ENCODE assay signal across 6 cellular contexts in genomic region chr17:18315498-18316360, GRCh38. TPM values are rescaled to one million over a fixed set of nuclear protein-coding genes. Genes with fewer than 3 reads are reported as not detected.
DNase-seq lines count a peak whose midpoint lies in the region; ATAC-seq, FAIRE-seq and TF ChIP-seq lines count a peak whose summit lies in the region.

No MANE protein-coding gene starts in this region.

- intact Hi-C loops in activated CD4-positive, alpha-beta memory T cell treated with anti-CD3 and anti-CD28 coated beads for 36 hours (cut with micrococcal nuclease), result loop anchor here (1.0 to 10.0 kb wide), 6 partner anchors 48 to 469 kb away; partner anchors contain the start of genes ALKBH5, ATPAF2, GID4 and LLGL1
- intact Hi-C loops in HepG2 (cut with micrococcal nuclease; ENCODE audit: unreplicated experiment), result loop anchor here (5.0 to 10.0 kb wide), 2 partner anchors 49 to 58 kb away; partner anchors contain the start of genes FLII and SHMT1

- peaks cover 26% of the 10 kb centered on the region for H3K36me3 Mint-ChIP-seq in activated CD4-positive, alpha-beta memory T cell treated with anti-CD3 and anti-CD28 coated beads for 36 hours

- H3K4me3 Mint-ChIP-seq in activated CD4-positive, alpha-beta memory T cell treated with anti-CD3 and anti-CD28 coated beads for 36 hours, result peak overlapping the region; percentile 95

- H3K4me1 Mint-ChIP-seq in activated CD4-positive, alpha-beta memory T cell treated with anti-CD3 and anti-CD28 coated beads for 36 hours (ENCODE audit: low read depth), result peaks cover 76% of the 10 kb centered on the region

- H3K4me3 ChIP-seq in HepG2 (replicated peaks in 1 of 3; ENCODE audit: insufficient read depth in 1 of 3, low read depth in 2 of 3, low read length in 3 of 3), result peak overlapping the region; percentile 71 to 91 (median 80)

- ATAC-seq in HG02852 (IDR thresholded peaks at IDR 0.05; ENCODE audit: unreplicated experiment) (peak; percentile 2), HepG2 (no peak), HG03571 (IDR thresholded peaks at IDR 0.05; ENCODE audit: unreplicated experiment) (no peak)

- peaks cover 90% of the 10 kb centered on the region for H3K79me2 ChIP-seq in HepG2 (ENCODE audit: insufficient read depth, low read length)

- peak overlapping the region; percentile 88 for H3K27ac ChIP-seq in HepG2 (ENCODE audit: extremely low read length, insufficient read depth, low read length)

- CTCF ChIA-PET in activated CD4-positive, alpha-beta memory T cell treated with anti-CD3 and anti-CD28 coated beads for 36 hours (lab: Charles Lee), result interaction anchor here (1.0 kb wide), 2 partner anchors 68 to 80 kb away, joined by 3 to 4 read pairs; no protein-coding TSS in a partner anchor
- CTCF ChIA-PET in HepG2 (lab: Yijun Ruan, JAX; ENCODE audit: low intra/inter-chr PET ratio, low total read pairs), result no interaction called here

- H3K9me3 ChIP-seq in HepG2 (ENCODE audit: low read length), result no peaks in the 10 kb centered on the region

- no peaks in the 10 kb centered on the region; a peak in 1 of 5 replicates for H3K27me3 ChIP-seq in HepG2 (ENCODE audit: control insufficient read depth in 1 of 2, insufficient read depth in 2 of 2, low read length in 2 of 2)

- peaks cover 17% of the 10 kb centered on the region for H4K20me1 ChIP-seq in HepG2 (ENCODE audit: insufficient read depth, low read length)

- H3K36me3 ChIP-seq in HepG2 (replicated peaks in 1 of 2; ENCODE audit: control insufficient read depth in 1 of 2, insufficient read depth in 2 of 2, low read length in 2 of 2), result peaks cover 4 to 20% of the 10 kb centered on the region in 2 experiments; a peak in 4 of 5 replicates

- no peak for DNase-seq in activated CD4-positive, alpha-beta memory T cell treated with anti-CD3 and anti-CD28 coated beads for 36 hours
- no peak for DNase-seq in HepG2 (ENCODE audit: low spot score)
- no peak for DNase-seq in AG08396 (ENCODE audit: low spot score)
- DNase-seq in pons (ENCODE audit: low spot score), result no peak

- POLR2A ChIA-PET in activated CD4-positive, alpha-beta memory T cell treated with anti-CD3 and anti-CD28 coated beads for 36 hours (lab: Charles Lee), result no interaction called here
- POLR2A ChIA-PET in HepG2 (lab: Yijun Ruan, JAX), result interaction anchor here (1.0 to 1.6 kb wide), 2 partner anchors 55 to 91 kb away, joined by 5 to 7 read pairs; partner anchors contain the start of genes LLGL1 and MIEF2

- WGBS in HepG2 (ENCODE audit: low lambda C conversion rate), result 20% methylated on average over 28 of the region's 37 CpGs

- TF ChIP-seq RAD21 in HepG2 (CRISPR knock-in tag; IDR thresholded peaks at IDR 0.05), result no peak

- in situ Hi-C loops in HepG2 (cut with HindIII; ENCODE audit: extremely low pct_ligation_motif_present, low pct_unique_long_range_greater_than_20kb), result no loop called here

- TF ChIP-seq EP300 in HepG2 (IDR thresholded peaks at IDR 0.05; ENCODE audit: low read depth in 2 of 2, low read length in 2 of 2), result no peak
- TF ChIP-seq EP300 in HepG2 (CRISPR knock-in tag; IDR thresholded peaks at IDR 0.05; ENCODE audit: borderline replicate concordance), result no peak

- no peaks in the 10 kb centered on the region for H3K27me3 Mint-ChIP-seq in activated CD4-positive, alpha-beta memory T cell treated with anti-CD3 and anti-CD28 coated beads for 36 hours

- TSS peak; percentile 67 for BruUV-seq in HepG2 (replicated peaks; lab: Mats Ljungman, UMichigan)

- H3K9ac ChIP-seq in HepG2 (ENCODE audit: insufficient read depth, low read depth, low read length), result peak overlapping the region; percentile 90

- TF ChIP-seq POLR2A in HepG2 (IDR thresholded peaks at IDR 0.05; ENCODE audit: insufficient read depth in 1 of 2, low read depth in 2 of 2, low read length in 2 of 2), result no peak

- peaks cover 72% of the 10 kb centered on the region for H3K4me1 ChIP-seq in HepG2 (ENCODE audit: insufficient read depth, low read length)

- H2AFZ ChIP-seq in HepG2 (ENCODE audit: low read length), result no peak overlapping the region

- TF ChIP-seq CTCF in HepG2 (CRISPR knock-in tag; IDR thresholded peaks at IDR 0.05), result no peak

- H3K27ac Mint-ChIP-seq in activated CD4-positive, alpha-beta memory T cell treated with anti-CD3 and anti-CD28 coated beads for 36 hours, result peak overlapping the region; percentile 98

- no peak for FAIRE-seq in HepG2 (lab: Jason Lieb, UNC)

- H3K9me3 Mint-ChIP-seq in activated CD4-positive, alpha-beta memory T cell treated with anti-CD3 and anti-CD28 coated beads for 36 hours, result no peaks in the 10 kb centered on the region

- H3K4me2 ChIP-seq in HepG2 (ENCODE audit: low read depth, low read length), result peak overlapping the region; percentile 92

RNA-seq across cellular contexts. Expression of gene SMCR8, which starts 0.6 kb away (rescaled TPM):
- 10 to 100 TPM; 11.1 to 11.3 TPM for total RNA-seq in activated CD4-positive, alpha-beta memory T cell treated with anti-CD3 and anti-CD28 coated beads for 36 hours
- total RNA-seq in HepG2 (2016; rRNA removed; fragmentation: Illumina TruSeq; extraction: Trizol), result 11.8 and 16.6 TPM in 2 replicates
- 1.3 and 1.4 TPM in 2 replicates for total RNA-seq in HepG2 (2016; cell fraction: cytosol; rRNA removed; fragmentation: Illumina TruSeq; extraction: Trizol; ENCODE audit: low read depth)
- 11.9 and 13.2 TPM in 2 replicates for total RNA-seq in HepG2 (2016; cell fraction: insoluble cytoplasmic fraction; rRNA removed; fragmentation: Illumina TruSeq; extraction: Trizol)
- total RNA-seq in HepG2 (2016; cell fraction: membrane; rRNA removed; fragmentation: Illumina TruSeq; extraction: Trizol), result 6.2 and 6.5 TPM in 2 replicates
- total RNA-seq in HepG2 (2016; cell fraction: nucleus; rRNA removed; fragmentation: Illumina TruSeq; extraction: Trizol), result 11.0 and 13.5 TPM in 2 replicates
- polyA plus RNA-seq in HepG2 (2011; rRNA removed), result 7.6 and 7.7 TPM in 2 replicates
- 5.1 and 5.4 TPM in 2 replicates for polyA plus RNA-seq in HepG2 (2011; cell fraction: cytosol; rRNA removed)
- 12.3 and 12.5 TPM in 2 replicates for polyA plus RNA-seq in HepG2 (2011; cell fraction: nucleus; rRNA removed)
- polyA plus RNA-seq in HepG2 (2012), result 7.5 and 8.8 TPM in 2 replicates
- polyA plus RNA-seq in HepG2 (2016; cell fraction: cytosol; fragmentation: Illumina TruSeq; extraction: Trizol; ENCODE audit: low read depth), result 0.59 and 0.60 TPM in 2 replicates
- 7.3 and 9.5 TPM in 2 replicates for polyA plus RNA-seq in HepG2 (2016; cell fraction: insoluble cytoplasmic fraction; fragmentation: Illumina TruSeq; extraction: Trizol; ENCODE audit: low read depth)
- polyA plus RNA-seq in HepG2 (2016; cell fraction: membrane; fragmentation: Illumina TruSeq; extraction: Trizol; ENCODE audit: low read depth), result 1.6 and 1.8 TPM in 2 replicates
- polyA plus RNA-seq in HepG2 (2016; cell fraction: nucleus; fragmentation: Illumina TruSeq; extraction: Trizol; ENCODE audit: insufficient read depth, low read depth), result 14.1 and 15.0 TPM in 2 replicates
- 14.3 and 17.2 TPM in 2 replicates for polyA minus RNA-seq in HepG2 (2011; rRNA and poly(A)+ RNA removed; ENCODE audit: low replicate concordance)
- polyA minus RNA-seq in HepG2 (2011; cell fraction: cytosol; rRNA and poly(A)+ RNA removed), result 7.2 and 9.1 TPM in 2 replicates
- 17.6 and 19.5 TPM in 2 replicates for polyA minus RNA-seq in HepG2 (2011; cell fraction: nucleus; rRNA and poly(A)+ RNA removed)

RNA-seq across cellular contexts. Expression of gene TOP3A, which starts 0.9 kb away (rescaled TPM):
- total RNA-seq in activated CD4-positive, alpha-beta memory T cell treated with anti-CD3 and anti-CD28 coated beads for 36 hours, result 10 to 100 TPM; 52.4 to 53.0 TPM
- 30.7 and 36.8 TPM in 2 replicates for total RNA-seq in HepG2 (2016; rRNA removed; fragmentation: Illumina TruSeq; extraction: Trizol)
- total RNA-seq in HepG2 (2016; cell fraction: cytosol; rRNA removed; fragmentation: Illumina TruSeq; extraction: Trizol; ENCODE audit: low read depth), result 13.1 and 14.9 TPM in 2 replicates
- 27.4 and 35.0 TPM in 2 replicates for total RNA-seq in HepG2 (2016; cell fraction: insoluble cytoplasmic fraction; rRNA removed; fragmentation: Illumina TruSeq; extraction: Trizol)
- total RNA-seq in HepG2 (2016; cell fraction: membrane; rRNA removed; fragmentation: Illumina TruSeq; extraction: Trizol), result 17.3 and 17.9 TPM in 2 replicates
- total RNA-seq in HepG2 (2016; cell fraction: nucleus; rRNA removed; fragmentation: Illumina TruSeq; extraction: Trizol), result 42.4 and 45.8 TPM in 2 replicates
- polyA plus RNA-seq in HepG2 (2011; rRNA removed), result 15.4 and 16.9 TPM in 2 replicates
- 9.1 and 10.4 TPM in 2 replicates for polyA plus RNA-seq in HepG2 (2011; cell fraction: cytosol; rRNA removed)
- 19.7 and 20.7 TPM in 2 replicates for polyA plus RNA-seq in HepG2 (2011; cell fraction: nucleus; rRNA removed)
- polyA plus RNA-seq in HepG2 (2012), result 15.1 and 17.3 TPM in 2 replicates
- 2.3 and 2.6 TPM in 2 replicates for polyA plus RNA-seq in HepG2 (2016; cell fraction: cytosol; fragmentation: Illumina TruSeq; extraction: Trizol; ENCODE audit: low read depth)
- polyA plus RNA-seq in HepG2 (2016; cell fraction: insoluble cytoplasmic fraction; fragmentation: Illumina TruSeq; extraction: Trizol; ENCODE audit: low read depth), result 21.2 and 22.7 TPM in 2 replicates
- 6.3 and 6.6 TPM in 2 replicates for polyA plus RNA-seq in HepG2 (2016; cell fraction: membrane; fragmentation: Illumina TruSeq; extraction: Trizol; ENCODE audit: low read depth)
- polyA plus RNA-seq in HepG2 (2016; cell fraction: nucleus; fragmentation: Illumina TruSeq; extraction: Trizol; ENCODE audit: insufficient read depth, low read depth), result 55.0 and 64.3 TPM in 2 replicates
- polyA minus RNA-seq in HepG2 (2011; rRNA and poly(A)+ RNA removed; ENCODE audit: low replicate concordance), result 49.6 and 93.1 TPM in 2 replicates
- polyA minus RNA-seq in HepG2 (2011; cell fraction: cytosol; rRNA and poly(A)+ RNA removed), result 17.6 TPM in 2 replicates
- 46.6 and 52.9 TPM in 2 replicates for polyA minus RNA-seq in HepG2 (2011; cell fraction: nucleus; rRNA and poly(A)+ RNA removed)

RNA-seq across cellular contexts. Expression of gene SHMT1, which starts 47.6 kb away (rescaled TPM):
- 10 to 100 TPM; 49.2 to 49.9 TPM for total RNA-seq in activated CD4-positive, alpha-beta memory T cell treated with anti-CD3 and anti-CD28 coated beads for 36 hours
- total RNA-seq in HepG2 (2016; rRNA removed; fragmentation: Illumina TruSeq; extraction: Trizol), result 48.8 and 58.7 TPM in 2 replicates
- 11.1 and 11.2 TPM in 2 replicates for total RNA-seq in HepG2 (2016; cell fraction: cytosol; rRNA removed; fragmentation: Illumina TruSeq; extraction: Trizol; ENCODE audit: low read depth)
- 49.2 and 50.8 TPM in 2 replicates for total RNA-seq in HepG2 (2016; cell fraction: insoluble cytoplasmic fraction; rRNA removed; fragmentation: Illumina TruSeq; extraction: Trizol)
- 17.5 and 20.3 TPM in 2 replicates for total RNA-seq in HepG2 (2016; cell fraction: membrane; rRNA removed; fragmentation: Illumina TruSeq; extraction: Trizol)
- 31.7 and 35.9 TPM in 2 replicates for total RNA-seq in HepG2 (2016; cell fraction: nucleus; rRNA removed; fragmentation: Illumina TruSeq; extraction: Trizol)
- polyA plus RNA-seq in HepG2 (2011; rRNA removed), result 19.0 and 21.3 TPM in 2 replicates
- polyA plus RNA-seq in HepG2 (2011; cell fraction: cytosol; rRNA removed), result 16.7 and 24.0 TPM in 2 replicates
- 24.0 and 28.6 TPM in 2 replicates for polyA plus RNA-seq in HepG2 (2011; cell fraction: nucleus; rRNA removed)
- polyA plus RNA-seq in HepG2 (2012), result 12.2 and 16.3 TPM in 2 replicates
- polyA plus RNA-seq in HepG2 (2016; cell fraction: cytosol; fragmentation: Illumina TruSeq; extraction: Trizol; ENCODE audit: low read depth), result 6.9 TPM in 2 replicates
- 54.8 and 66.4 TPM in 2 replicates for polyA plus RNA-seq in HepG2 (2016; cell fraction: insoluble cytoplasmic fraction; fragmentation: Illumina TruSeq; extraction: Trizol; ENCODE audit: low read depth)
- 12.1 and 12.6 TPM in 2 replicates for polyA plus RNA-seq in HepG2 (2016; cell fraction: membrane; fragmentation: Illumina TruSeq; extraction: Trizol; ENCODE audit: low read depth)
- polyA plus RNA-seq in HepG2 (2016; cell fraction: nucleus; fragmentation: Illumina TruSeq; extraction: Trizol; ENCODE audit: insufficient read depth, low read depth), result 57.4 and 62.8 TPM in 2 replicates
- polyA minus RNA-seq in HepG2 (2011; rRNA and poly(A)+ RNA removed; ENCODE audit: low replicate concordance), result 38.5 and 58.3 TPM in 2 replicates
- polyA minus RNA-seq in HepG2 (2011; cell fraction: cytosol; rRNA and poly(A)+ RNA removed), result 12.9 and 14.2 TPM in 2 replicates
- polyA minus RNA-seq in HepG2 (2011; cell fraction: nucleus; rRNA and poly(A)+ RNA removed), result 19.5 and 30.6 TPM in 2 replicates

RNA-seq across cellular contexts. Expression of gene MIEF2, which starts 55.3 kb away (rescaled TPM):
- 1 to 10 TPM; 6.5 to 6.8 TPM for total RNA-seq in activated CD4-positive, alpha-beta memory T cell treated with anti-CD3 and anti-CD28 coated beads for 36 hours
- 8.0 and 8.2 TPM in 2 replicates for total RNA-seq in HepG2 (2016; rRNA removed; fragmentation: Illumina TruSeq; extraction: Trizol)
- total RNA-seq in HepG2 (2016; cell fraction: cytosol; rRNA removed; fragmentation: Illumina TruSeq; extraction: Trizol; ENCODE audit: low read depth), result 1.4 and 1.9 TPM in 2 replicates
- 6.8 and 9.6 TPM in 2 replicates for total RNA-seq in HepG2 (2016; cell fraction: insoluble cytoplasmic fraction; rRNA removed; fragmentation: Illumina TruSeq; extraction: Trizol)
- total RNA-seq in HepG2 (2016; cell fraction: membrane; rRNA removed; fragmentation: Illumina TruSeq; extraction: Trizol), result 2.5 and 2.9 TPM in 2 replicates
- total RNA-seq in HepG2 (2016; cell fraction: nucleus; rRNA removed; fragmentation: Illumina TruSeq; extraction: Trizol), result 11.8 and 12.5 TPM in 2 replicates
- polyA plus RNA-seq in HepG2 (2011; rRNA removed), result 6.0 and 9.5 TPM in 2 replicates
- 10.8 and 16.3 TPM in 2 replicates for polyA plus RNA-seq in HepG2 (2011; cell fraction: cytosol; rRNA removed)
- polyA plus RNA-seq in HepG2 (2011; cell fraction: nucleus; rRNA removed), result 40.2 and 48.1 TPM in 2 replicates
- polyA plus RNA-seq in HepG2 (2012), result 4.3 and 5.9 TPM in 2 replicates
- 0.40 and 0.46 TPM in 2 replicates for polyA plus RNA-seq in HepG2 (2016; cell fraction: cytosol; fragmentation: Illumina TruSeq; extraction: Trizol; ENCODE audit: low read depth)
- polyA plus RNA-seq in HepG2 (2016; cell fraction: insoluble cytoplasmic fraction; fragmentation: Illumina TruSeq; extraction: Trizol; ENCODE audit: low read depth), result 3.5 and 3.7 TPM in 2 replicates
- polyA plus RNA-seq in HepG2 (2016; cell fraction: membrane; fragmentation: Illumina TruSeq; extraction: Trizol; ENCODE audit: low read depth), result 1.1 and 1.2 TPM in 2 replicates
- 8.4 and 11.9 TPM in 2 replicates for polyA plus RNA-seq in HepG2 (2016; cell fraction: nucleus; fragmentation: Illumina TruSeq; extraction: Trizol; ENCODE audit: insufficient read depth, low read depth)
- 12.7 and 29.1 TPM in 2 replicates for polyA minus RNA-seq in HepG2 (2011; rRNA and poly(A)+ RNA removed; ENCODE audit: low replicate concordance)
- polyA minus RNA-seq in HepG2 (2011; cell fraction: cytosol; rRNA and poly(A)+ RNA removed), result 7.4 and 9.1 TPM in 2 replicates
- polyA minus RNA-seq in HepG2 (2011; cell fraction: nucleus; rRNA and poly(A)+ RNA removed), result 18.0 and 20.5 TPM in 2 replicates

RNA-seq across cellular contexts. Expression of gene FLII, which starts 57.2 kb away (rescaled TPM):
- total RNA-seq in activated CD4-positive, alpha-beta memory T cell treated with anti-CD3 and anti-CD28 coated beads for 36 hours, result 100 to 1,000 TPM; 357 to 359 TPM
- 130 and 135 TPM in 2 replicates for total RNA-seq in HepG2 (2016; rRNA removed; fragmentation: Illumina TruSeq; extraction: Trizol)
- 20.5 and 23.1 TPM in 2 replicates for total RNA-seq in HepG2 (2016; cell fraction: cytosol; rRNA removed; fragmentation: Illumina TruSeq; extraction: Trizol; ENCODE audit: low read depth)
- 123 and 124 TPM in 2 replicates for total RNA-seq in HepG2 (2016; cell fraction: insoluble cytoplasmic fraction; rRNA removed; fragmentation: Illumina TruSeq; extraction: Trizol)
- 56.6 and 58.5 TPM in 2 replicates for total RNA-seq in HepG2 (2016; cell fraction: membrane; rRNA removed; fragmentation: Illumina TruSeq; extraction: Trizol)
- 79.3 and 83.0 TPM in 2 replicates for total RNA-seq in HepG2 (2016; cell fraction: nucleus; rRNA removed; fragmentation: Illumina TruSeq; extraction: Trizol)
- polyA plus RNA-seq in HepG2 (2011; rRNA removed), result 303 and 324 TPM in 2 replicates
- polyA plus RNA-seq in HepG2 (2011; cell fraction: cytosol; rRNA removed), result 189 and 265 TPM in 2 replicates
- 685 and 845 TPM in 2 replicates for polyA plus RNA-seq in HepG2 (2011; cell fraction: nucleus; rRNA removed)
- polyA plus RNA-seq in HepG2 (2012), result 108 and 130 TPM in 2 replicates
- 15.6 and 17.4 TPM in 2 replicates for polyA plus RNA-seq in HepG2 (2016; cell fraction: cytosol; fragmentation: Illumina TruSeq; extraction: Trizol; ENCODE audit: low read depth)
- polyA plus RNA-seq in HepG2 (2016; cell fraction: insoluble cytoplasmic fraction; fragmentation: Illumina TruSeq; extraction: Trizol; ENCODE audit: low read depth), result 140 and 172 TPM in 2 replicates
- 37.0 and 39.8 TPM in 2 replicates for polyA plus RNA-seq in HepG2 (2016; cell fraction: membrane; fragmentation: Illumina TruSeq; extraction: Trizol; ENCODE audit: low read depth)
- polyA plus RNA-seq in HepG2 (2016; cell fraction: nucleus; fragmentation: Illumina TruSeq; extraction: Trizol; ENCODE audit: insufficient read depth, low read depth), result 198 and 202 TPM in 2 replicates
- polyA minus RNA-seq in HepG2 (2011; rRNA and poly(A)+ RNA removed; ENCODE audit: low replicate concordance), result 413 and 442 TPM in 2 replicates
- polyA minus RNA-seq in HepG2 (2011; cell fraction: cytosol; rRNA and poly(A)+ RNA removed), result 159 and 175 TPM in 2 replicates
- polyA minus RNA-seq in HepG2 (2011; cell fraction: nucleus; rRNA and poly(A)+ RNA removed), result 95.7 and 108 TPM in 2 replicates
